Comparison of ENCODE assay signal across 1 cellular context in genomic region chr16:57535680-57536305, GRCh38.
TF ChIP-seq lines count a peak whose summit lies in the region.

No MANE protein-coding gene starts in this region.

TF ChIP-seq in SK-N-SH, 30 proteins besides CTCF, POLR2A, EP300 and RAD21:
- TF ChIP-seq PBX3 (IDR thresholded peaks at IDR 0.05) (peak; percentile 97), MXI1 (IDR thresholded peaks at IDR 0.05; ENCODE audit: low read depth, low read length) (peak; percentile 35; the same call in 1 of the 2 replicates), CHD2 (IDR thresholded peaks at IDR 0.05; ENCODE audit: low read length, partially characterized antibody) (peak; percentile 28), YY1 (IDR thresholded peaks at IDR 0.05; ENCODE audit: low read depth) (no peak), POLR2AphosphoS5 (IDR thresholded peaks at IDR 0.05; ENCODE audit: low read depth, low read length) (no peak), GABPA (IDR thresholded peaks at IDR 0.05; ENCODE audit: low read depth) (no peak)
- TF ChIP-seq, protein P1, sequence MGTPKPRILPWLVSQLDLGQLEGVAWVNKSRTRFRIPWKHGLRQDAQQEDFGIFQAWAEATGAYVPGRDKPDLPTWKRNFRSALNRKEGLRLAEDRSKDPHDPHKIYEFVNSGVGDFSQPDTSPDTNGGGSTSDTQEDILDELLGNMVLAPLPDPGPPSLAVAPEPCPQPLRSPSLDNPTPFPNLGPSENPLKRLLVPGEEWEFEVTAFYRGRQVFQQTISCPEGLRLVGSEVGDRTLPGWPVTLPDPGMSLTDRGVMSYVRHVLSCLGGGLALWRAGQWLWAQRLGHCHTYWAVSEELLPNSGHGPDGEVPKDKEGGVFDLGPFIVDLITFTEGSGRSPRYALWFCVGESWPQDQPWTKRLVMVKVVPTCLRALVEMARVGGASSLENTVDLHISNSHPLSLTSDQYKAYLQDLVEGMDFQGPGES (IDR thresholded peaks at IDR 0.05; ENCODE audit: low read depth, low read length) = peak; percentile 61
